1 cellular context compared by ENCODE assay signal in genomic region chr20:25745100-25745499, GRCh38.
A peak's percentile ranks its signal among the peaks of the same experiment; 100 is the strongest.
TF ChIP-seq lines count a peak whose summit lies in the region.

No MANE protein-coding gene starts in this region.

TF ChIP-seq in HepG2, 621 proteins besides CTCF, POLR2A, EP300 and RAD21 (continued from another document):
- TF ChIP-seq EED (CRISPR knock-in tag; IDR thresholded peaks at IDR 0.05), result 0 out of 2 replicates have a peak, but pooled peaks have one; percentile 57
